In the genomic region with DNA sequence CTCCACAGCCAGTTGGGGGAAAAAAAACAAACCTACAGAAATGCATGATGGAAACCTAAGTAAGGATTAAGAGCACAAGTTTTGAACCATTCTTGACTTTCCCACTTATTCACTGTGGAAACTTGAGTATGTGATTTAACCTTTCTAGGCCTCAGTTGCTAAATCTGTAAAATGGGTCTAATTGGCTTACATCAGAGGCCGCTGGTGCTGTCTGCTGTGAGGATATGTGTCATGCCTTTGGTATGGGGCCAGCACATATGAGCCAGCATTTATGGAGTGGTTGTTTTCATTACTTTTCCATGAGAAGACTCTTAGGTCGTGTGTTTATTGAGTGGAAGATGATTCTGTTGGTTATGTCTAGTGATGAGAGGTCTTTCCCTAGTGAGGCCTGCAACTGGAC, we compare ENCODE assay signal across 1 cellular context.
TF ChIP-seq lines count a peak whose summit lies in the region.

No MANE protein-coding gene starts in this region.

TF ChIP-seq in K562, 482 proteins besides CTCF, POLR2A, EP300 and RAD21 (continued from another document):
- TF ChIP-seq, protein P1, sequence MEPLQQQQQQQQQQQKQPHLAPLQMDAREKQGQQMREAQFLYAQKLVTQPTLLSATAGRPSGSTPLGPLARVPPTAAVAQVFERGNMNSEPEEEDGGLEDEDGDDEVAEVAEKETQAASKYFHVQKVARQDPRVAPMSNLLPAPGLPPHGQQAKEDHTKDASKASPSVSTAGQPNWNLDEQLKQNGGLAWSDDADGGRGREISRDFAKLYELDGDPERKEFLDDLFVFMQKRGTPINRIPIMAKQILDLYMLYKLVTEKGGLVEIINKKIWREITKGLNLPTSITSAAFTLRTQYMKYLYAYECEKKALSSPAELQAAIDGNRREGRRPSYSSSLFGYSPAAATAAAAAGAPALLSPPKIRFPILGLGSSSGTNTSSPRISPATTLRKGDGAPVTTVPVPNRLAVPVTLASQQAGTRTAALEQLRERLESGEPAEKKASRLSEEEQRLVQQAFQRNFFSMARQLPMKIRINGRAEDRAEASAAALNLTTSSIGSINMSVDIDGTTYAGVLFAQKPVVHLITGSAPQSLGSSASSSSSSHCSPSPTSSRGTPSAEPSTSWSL (CRISPR knock-in tag; IDR thresholded peaks at IDR 0.05; ENCODE audit: borderline replicate concordance), result no peak
- no peak for TF ChIP-seq ZNF324 (CRISPR knock-in tag; IDR thresholded peaks at IDR 0.05)
- TF ChIP-seq, protein P2, sequence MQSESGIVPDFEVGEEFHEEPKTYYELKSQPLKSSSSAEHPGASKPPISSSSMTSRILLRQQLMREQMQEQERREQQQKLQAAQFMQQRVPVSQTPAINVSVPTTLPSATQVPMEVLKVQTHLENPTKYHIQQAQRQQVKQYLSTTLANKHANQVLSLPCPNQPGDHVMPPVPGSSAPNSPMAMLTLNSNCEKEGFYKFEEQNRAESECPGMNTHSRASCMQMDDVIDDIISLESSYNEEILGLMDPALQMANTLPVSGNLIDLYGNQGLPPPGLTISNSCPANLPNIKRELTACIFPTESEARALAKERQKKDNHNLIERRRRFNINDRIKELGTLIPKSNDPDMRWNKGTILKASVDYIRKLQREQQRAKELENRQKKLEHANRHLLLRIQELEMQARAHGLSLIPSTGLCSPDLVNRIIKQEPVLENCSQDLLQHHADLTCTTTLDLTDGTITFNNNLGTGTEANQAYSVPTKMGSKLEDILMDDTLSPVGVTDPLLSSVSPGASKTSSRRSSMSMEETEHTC (IDR thresholded peaks at IDR 0.05), result no peak
